Comparison of ENCODE assay signal across 8 cellular contexts in genomic region chr2:75064691-75065396, GRCh38.
DNase-seq lines count a peak whose midpoint lies in the region; ATAC-seq and TF ChIP-seq lines count a peak whose summit lies in the region.

No MANE protein-coding gene starts in this region.

- H3K36me3 Mint-ChIP-seq in naive thymus-derived CD8-positive, alpha-beta T cell: peaks cover 0 to 17% (median 2%) of the 10 kb centered on the region in 3 donors

- TF ChIP-seq POLR2A in testis (IDR thresholded peaks at IDR 0.05): no peak

- no peaks in the 10 kb centered on the region for H3K4me1 ChIP-seq in testis

- peak; percentile 82 for ATAC-seq in HG02798 (IDR thresholded peaks at IDR 0.05; ENCODE audit: poor library complexity, unreplicated experiment)
- ATAC-seq in naive thymus-derived CD8-positive, alpha-beta T cell: peak in 1 of 2 donors; percentile 29

- H3K4me3 ChIP-seq in epithelial cell of esophagus (ENCODE audit: low read length) (no peak overlapping the region), testis (no peak overlapping the region)

- H3K27ac ChIP-seq in testis: no peak overlapping the region

- POLR2A ChIA-PET in naive thymus-derived CD8-positive, alpha-beta T cell (lab: Charles Lee): no interaction called here

- H3K27me3 Mint-ChIP-seq in naive thymus-derived CD8-positive, alpha-beta T cell: peaks cover 0 to 4% (median 0%) of the 10 kb centered on the region in 5 donors

- no peaks in the 10 kb centered on the region for H3K27me3 ChIP-seq in testis

- WGBS in testis, 2 donors: 61 to 65% methylated on average over 8 of the region's 8 CpGs

- TF ChIP-seq CTCF in epithelial cell of esophagus (IDR thresholded peaks at IDR 0.05; ENCODE audit: insufficient read depth, low read depth, low read length, missing control alignments) (peak; percentile 90), testis (IDR thresholded peaks at IDR 0.05) (peak; percentile 31 to 77 (median 59))

- intact Hi-C loops in testis (cut with DNase I; ENCODE audit: low total_unique reads): no loop called here

- H3K27ac Mint-ChIP-seq in naive thymus-derived CD8-positive, alpha-beta T cell: no peak overlapping the region

- H3K4me1 Mint-ChIP-seq in naive thymus-derived CD8-positive, alpha-beta T cell: peaks cover 0 to 3% (median 1%) of the 10 kb centered on the region in 4 donors

- H3K36me3 ChIP-seq in testis (ENCODE audit: low read depth, missing control alignments): no peaks in the 10 kb centered on the region

- H3K9me3 ChIP-seq in testis: no peaks in the 10 kb centered on the region

- no peak overlapping the region for H3K4me3 Mint-ChIP-seq in naive thymus-derived CD8-positive, alpha-beta T cell

- peak; percentile 10 to 58 for DNase-seq in NCI-H446 (lab: John Stamatoyannopoulos, UW)
- DNase-seq in NCI-H446 treated with DMSO at 0.1 percent for 48 hours (lab: John Stamatoyannopoulos, UW): no peak
- DNase-seq in NCI-H2227 treated with DMSO at 0.1 percent for 48 hours (lab: John Stamatoyannopoulos, UW): peak; percentile 6
- DNase-seq in activated CD4-positive, alpha-beta T cell treated with anti-CD3 and anti-CD28 coated beads, Interleukin-2, amount 50 U/mL, for 48 hours: peak; percentile 59 to 66
- DNase-seq in epithelial cell of esophagus (ENCODE audit: low read depth): peak; percentile 70
- DNase-seq in naive thymus-derived CD8-positive, alpha-beta T cell: peak in 8 of 10 donors; percentile 10 to 46 (median 40)
- DNase-seq in testis: peak; percentile 77

- peaks cover 0 to 2% (median 0%) of the 10 kb centered on the region in 9 donors for H3K9me3 Mint-ChIP-seq in naive thymus-derived CD8-positive, alpha-beta T cell
